In the genomic region with DNA sequence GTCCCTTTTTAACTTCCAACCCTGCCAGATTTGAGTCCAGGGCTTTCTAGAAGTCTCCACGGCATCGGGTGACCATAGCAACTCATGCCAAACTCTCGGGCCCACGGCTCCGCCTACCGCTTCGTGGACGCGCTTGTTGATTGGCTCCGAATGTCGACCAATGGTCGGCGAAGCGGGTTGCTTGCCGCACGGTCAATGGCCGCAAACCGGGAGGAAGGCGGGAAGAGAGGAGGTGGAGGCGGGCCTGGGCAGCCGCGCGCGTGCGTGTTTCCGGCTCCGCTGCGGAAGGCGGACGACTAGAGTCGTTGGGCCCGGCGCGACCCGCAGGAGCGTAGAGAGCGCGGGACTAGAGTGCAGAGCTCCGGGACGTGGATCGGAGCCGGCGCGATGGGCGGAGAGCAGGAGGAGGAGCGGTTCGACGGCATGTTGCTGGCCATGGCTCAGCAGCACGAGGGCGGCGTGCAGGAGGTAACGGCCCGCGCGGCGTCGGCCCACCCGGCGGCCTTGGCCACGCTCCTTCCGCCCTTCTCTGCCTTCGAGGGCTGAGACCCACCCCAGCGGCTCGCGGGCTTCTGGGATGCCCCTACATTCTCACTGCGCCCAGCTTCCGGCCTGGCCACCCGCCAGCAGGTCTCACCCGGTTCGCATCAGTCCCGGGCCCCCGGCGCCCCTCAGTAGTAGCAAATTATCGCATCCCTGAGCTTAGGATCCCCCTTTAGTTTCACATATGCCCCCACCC, we compare ENCODE assay signal across 8 cellular contexts. TPM values are rescaled to one million over a fixed set of nuclear protein-coding genes. Genes with fewer than 3 reads are reported as not detected.
DNase-seq lines count a peak whose midpoint lies in the region; ATAC-seq, FAIRE-seq and TF ChIP-seq lines count a peak whose summit lies in the region.

NUDC (plus strand) TSS at position 282 of the 739 bp plus-strand sequence; CDS start at position 388, 106 bp downstream.

- H3K27me3 ChIP-seq in OCI-LY3 (ENCODE audit: low read depth, low read length): no peaks in the 10 kb centered on the region

- FAIRE-seq in endometrium (lab: Jason Lieb, UNC): peak; percentile 98

- peak within 1 kb of the TSS; percentile 90 for H3K4me2 ChIP-seq in OCI-LY3 (ENCODE audit: low read length)

- H3K9me3 ChIP-seq in OCI-LY3 (ENCODE audit: insufficient read depth, low read length): no peaks in the 10 kb centered on the region
- no peaks in the 10 kb centered on the region for H3K9me3 ChIP-seq in mesodermal cell (ENCODE audit: control insufficient read depth, low read length)

- TF ChIP-seq CTCF in OCI-LY3 (IDR thresholded peaks at IDR 0.05; ENCODE audit: low read depth, low read length): no peak

- peak within 1 kb of the TSS; percentile 46 for H3K27ac ChIP-seq in OCI-LY3 (ENCODE audit: low read length)
- peak within 1 kb of the TSS; percentile 75 for H3K27ac ChIP-seq in mesodermal cell (ENCODE audit: low read depth, low read length, severe bottlenecking)

- H3K79me2 ChIP-seq in OCI-LY3 (ENCODE audit: low read length): peaks cover 34% of the 10 kb centered on the region

- DNase-seq in D341Med (ENCODE audit: low spot score) (peak; percentile 96), HuH-7 (ENCODE audit: low spot score) (peak; percentile 87)
- DNase-seq in activated CD8-positive, alpha-beta memory T cell treated with anti-CD3 and anti-CD28 coated beads, Interleukin-2, amount 50 U/mL, for 48 hours: peak; percentile 97
- peak; percentile 93 for DNase-seq in stimulated activated CD8-positive, alpha-beta memory T cell treated with anti-CD3 and anti-CD28 coated beads, Interleukin-15, amount 100 ng/mL, for 4 hours (ENCODE audit: low read depth in 2 of 2)

- H3K4me3 ChIP-seq in OCI-LY3 (ENCODE audit: low read length): peak within 1 kb of the TSS; percentile 80
- peak within 1 kb of the TSS; percentile 61 for H3K4me3 ChIP-seq in mesodermal cell (ENCODE audit: extremely low read depth, insufficient read depth, low read length, poor library complexity, severe bottlenecking)

- peak; percentile 95 for ATAC-seq in GM21515 (IDR thresholded peaks at IDR 0.05; ENCODE audit: unreplicated experiment)

- H2AFZ ChIP-seq in OCI-LY3 (ENCODE audit: low read depth, low read length): peak within 1 kb of the TSS; percentile 69

- H3K36me3 ChIP-seq in OCI-LY3 (replicated peaks; ENCODE audit: low read depth, low read length): peaks cover 4% of the 10 kb centered on the region
- H3K36me3 ChIP-seq in mesodermal cell (ENCODE audit: control insufficient read depth, insufficient read depth, low read length): peaks cover 38% of the 10 kb centered on the region

- H4K20me1 ChIP-seq in OCI-LY3 (ENCODE audit: insufficient read depth, low read length): no peaks in the 10 kb centered on the region

- H3K4me1 ChIP-seq in OCI-LY3 (ENCODE audit: low read length) (peaks cover 14% of the 10 kb centered on the region), mesodermal cell (ENCODE audit: control insufficient read depth, insufficient read depth, low read length, poor library complexity, severe bottlenecking) (no peaks in the 10 kb centered on the region)

- peak within 1 kb of the TSS; percentile 88 for H3K9ac ChIP-seq in OCI-LY3 (ENCODE audit: low read length)

- WGBS in mesodermal cell (ENCODE audit: insufficient coverage in 2 of 2), 2 experiments: 1% methylated on average over 72 to 74 of the region's 74 CpGs

RNA-seq across cellular contexts. Expression of gene NUDC, which starts in this region (rescaled TPM):
- 88.4 TPM for polyA plus RNA-seq in mesodermal cell (2013, experiment 1 of 2)
- polyA plus RNA-seq in mesodermal cell (2013, experiment 2 of 2): 75.7 TPM

Comparison
In these comparisons a context has a peak if more than half of its experiments do, and no peak if none do; other contexts are left out.
1. Peak in every context shown above with its lines: DNase-seq, ATAC-seq, H3K4me3 ChIP-seq and H3K27ac ChIP-seq.